9 cellular contexts compared by ENCODE assay signal in genomic region chr4:155954118-155954503, GRCh38. TPM values are rescaled to one million over a fixed set of nuclear protein-coding genes. Genes with fewer than 3 reads are reported as not detected.
DNase-seq lines count a peak whose midpoint lies in the region; ATAC-seq lines count a peak whose summit lies in the region.
"Had no signal": no experiment of that assay in that cellular context is flagged by ENCODE, and none has a peak within 500 bp of the region (broad histone marks: within the 10 kb centered on the region; RNA-seq: fewer than 3 reads in every experiment).

No MANE protein-coding gene starts in this region.

- H3K27ac Mint-ChIP-seq in T-helper 1 cell treated with Interleukin-12 subunit alpha and Interleukin-12 subunit beta and Interleukin-4 antibody, amounts not matched to agents 30 μg/mL and 1 μg/mL, for 36 hours = peak overlapping the region; percentile 99
- H3K27ac Mint-ChIP-seq in activated naive CD4-positive, alpha-beta T cell treated with anti-CD3 and anti-CD28 coated beads, Interleukin-2, amount 50 U/mL, for 72 hours = peak overlapping the region; percentile 98 to 100
- peak overlapping the region; percentile 96 to 99 (median 98) for H3K27ac Mint-ChIP-seq in immature natural killer cell
- H3K27ac Mint-ChIP-seq in stimulated activated naive CD8-positive, alpha-beta T cell treated with anti-CD3 and anti-CD28 coated beads, Interleukin-15, amount 100 ng/mL, for 72 hours = peak overlapping the region; percentile 99 to 100

- H3K4me3 Mint-ChIP-seq in T-helper 1 cell treated with Interleukin-12 subunit alpha and Interleukin-12 subunit beta and Interleukin-4 antibody, amounts not matched to agents 30 μg/mL and 1 μg/mL, for 36 hours = peak overlapping the region; percentile 98
- H3K4me3 Mint-ChIP-seq in immature natural killer cell = peak overlapping the region; percentile 96 to 97 (median 96)
- H3K4me3 Mint-ChIP-seq in stimulated activated naive CD8-positive, alpha-beta T cell treated with anti-CD3 and anti-CD28 coated beads, Interleukin-15, amount 100 ng/mL, for 72 hours = peak overlapping the region; percentile 99

- no peaks in the 10 kb centered on the region for H3K9me3 Mint-ChIP-seq in T-helper 1 cell treated with Interleukin-12 subunit alpha and Interleukin-12 subunit beta and Interleukin-4 antibody, amounts not matched to agents 30 μg/mL and 1 μg/mL, for 36 hours
- H3K9me3 Mint-ChIP-seq in activated naive CD4-positive, alpha-beta T cell treated with anti-CD3 and anti-CD28 coated beads, Interleukin-2, amount 50 U/mL, for 72 hours = no peaks in the 10 kb centered on the region
- no peaks in the 10 kb centered on the region for H3K9me3 Mint-ChIP-seq in immature natural killer cell
- H3K9me3 Mint-ChIP-seq in stimulated activated naive CD8-positive, alpha-beta T cell treated with anti-CD3 and anti-CD28 coated beads, Interleukin-15, amount 100 ng/mL, for 72 hours = no peaks in the 10 kb centered on the region

- ATAC-seq in activated naive CD4-positive, alpha-beta T cell treated with anti-CD3 and anti-CD28 coated beads, Interleukin-2, amount 50 U/mL, for 72 hours = no peak
- peak; percentile 2 for ATAC-seq in stimulated activated naive CD8-positive, alpha-beta T cell treated with anti-CD3 and anti-CD28 coated beads, Interleukin-15, amount 100 ng/mL, for 72 hours
- ATAC-seq in GM18517 (IDR thresholded peaks at IDR 0.05; ENCODE audit: unreplicated experiment) (no peak), HG03571 (IDR thresholded peaks at IDR 0.05; ENCODE audit: unreplicated experiment) (no peak)

- peaks cover 5% of the 10 kb centered on the region for H3K4me1 Mint-ChIP-seq in T-helper 1 cell treated with Interleukin-12 subunit alpha and Interleukin-12 subunit beta and Interleukin-4 antibody, amounts not matched to agents 30 μg/mL and 1 μg/mL, for 36 hours (ENCODE audit: low read depth)
- H3K4me1 Mint-ChIP-seq in immature natural killer cell = peaks cover 18 to 44% of the 10 kb centered on the region in 2 donors
- H3K4me1 Mint-ChIP-seq in stimulated activated naive CD8-positive, alpha-beta T cell treated with anti-CD3 and anti-CD28 coated beads, Interleukin-15, amount 100 ng/mL, for 72 hours = peaks cover 27% of the 10 kb centered on the region

- peaks cover 4% of the 10 kb centered on the region for H3K27me3 Mint-ChIP-seq in T-helper 1 cell treated with Interleukin-12 subunit alpha and Interleukin-12 subunit beta and Interleukin-4 antibody, amounts not matched to agents 30 μg/mL and 1 μg/mL, for 36 hours (ENCODE audit: low read depth)
- H3K27me3 Mint-ChIP-seq in immature natural killer cell (ENCODE audit: low read depth in 3 of 3) = peaks cover 6 to 8% (median 8%) of the 10 kb centered on the region in 3 donors
- peaks cover 12% of the 10 kb centered on the region for H3K27me3 Mint-ChIP-seq in stimulated activated naive CD8-positive, alpha-beta T cell treated with anti-CD3 and anti-CD28 coated beads, Interleukin-15, amount 100 ng/mL, for 72 hours

- DNase-seq in T-helper 1 cell (no peak), immature natural killer cell (no peak), germinal center (ENCODE audit: low spot score) (no peak)
- peak in 1 of 2 donors; percentile 3 for DNase-seq in activated naive CD4-positive, alpha-beta T cell treated with anti-CD3 and anti-CD28 coated beads, Interleukin-2, amount 50 U/mL, for 72 hours (ENCODE audit: low spot score in 2 of 2)
- DNase-seq in stimulated activated naive CD8-positive, alpha-beta T cell treated with anti-CD3 and anti-CD28 coated beads, Interleukin-15, amount 100 ng/mL, for 72 hours = no peak

- no peaks in the 10 kb centered on the region for H3K36me3 Mint-ChIP-seq in T-helper 1 cell treated with Interleukin-12 subunit alpha and Interleukin-12 subunit beta and Interleukin-4 antibody, amounts not matched to agents 30 μg/mL and 1 μg/mL, for 36 hours (ENCODE audit: low read depth)
- H3K36me3 Mint-ChIP-seq in activated naive CD4-positive, alpha-beta T cell treated with anti-CD3 and anti-CD28 coated beads, Interleukin-2, amount 50 U/mL, for 72 hours = peaks cover 5% of the 10 kb centered on the region in 2 donors
- H3K36me3 Mint-ChIP-seq in immature natural killer cell = no peaks in the 10 kb centered on the region

RNA-seq across cellular contexts. Expression of gene CTSO, which starts 0.4 kb away (rescaled TPM):
- total RNA-seq in activated naive CD4-positive, alpha-beta T cell treated with anti-CD3 and anti-CD28 coated beads, Interleukin-2, amount 50 U/mL, for 72 hours = 1 to 10 TPM in 1 of 2 donors, under 1 TPM in 1; 0.77 to 2.6 TPM
- 10 to 100 TPM; 44.7 to 88.0 (median 58.1) TPM for polyA plus RNA-seq in immature natural killer cell

RNA-seq across cellular contexts. Expression of gene TDO2, which starts 50.6 kb away (rescaled TPM):
- total RNA-seq in activated naive CD4-positive, alpha-beta T cell treated with anti-CD3 and anti-CD28 coated beads, Interleukin-2, amount 50 U/mL, for 72 hours = not detected
- not detected for polyA plus RNA-seq in immature natural killer cell
- total RNA-seq: lung microvascular endothelial cell had no signal
